ENCODE assay signal across 19 cellular contexts in the genomic region with DNA sequence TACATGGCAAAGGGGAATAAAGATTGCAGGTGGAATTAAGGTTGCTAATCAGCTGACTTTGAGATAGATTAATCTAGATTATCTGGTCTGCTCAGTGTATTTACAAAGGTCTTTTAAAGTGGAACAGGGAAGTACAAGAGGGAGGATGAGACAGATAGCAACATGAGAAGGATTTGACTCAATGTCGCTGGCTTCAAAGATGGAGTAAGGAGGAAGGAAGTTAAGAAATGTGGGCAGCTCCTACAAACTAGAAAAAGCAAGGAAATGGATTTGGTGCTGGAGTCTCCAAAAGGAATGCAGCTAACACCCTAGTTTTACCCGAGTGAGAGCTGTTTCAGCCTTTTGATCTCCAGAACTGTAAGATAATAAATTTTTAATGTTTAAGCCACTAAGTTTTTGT.
DNase-seq lines count a peak whose midpoint lies in the region; ATAC-seq and TF ChIP-seq lines count a peak whose summit lies in the region.
"Had no signal": no experiment of that assay in that cellular context is flagged by ENCODE, and none has a peak within 500 bp of the region (broad histone marks: within the 10 kb centered on the region; RNA-seq: fewer than 3 reads in every experiment).

No MANE protein-coding gene starts in this region.

- H3K4me1 ChIP-seq in skeletal muscle satellite cell (ENCODE audit: control insufficient read depth, insufficient read depth, low read length) = peaks cover 42% of the 10 kb centered on the region
- no peaks in the 10 kb centered on the region for H3K4me1 ChIP-seq in prostate gland (replicated peaks)
- H3K4me1 ChIP-seq: BLaER1, psoas muscle had no signal

- H3K36me3 ChIP-seq in skeletal muscle satellite cell (ENCODE audit: insufficient read depth, low read length) (no peaks in the 10 kb centered on the region), prostate gland (no peaks in the 10 kb centered on the region)
- H3K36me3 ChIP-seq: BLaER1 had no signal

- DNase-seq in HCEC 1CT (peak; percentile 72), NOMO-1 treated with dmso at 0.1 percent for 144 hours (lab: John Stamatoyannopoulos, UW; ENCODE audit: unreplicated experiment) (peak; percentile 33), choroid plexus epithelial cell (ENCODE audit: low read depth) (peak; percentile 31), NCI-H128 (lab: John Stamatoyannopoulos, UW; ENCODE audit: unreplicated experiment) (no peak), prostate gland (ENCODE audit: low spot score) (no peak)
- DNase-seq: activated CD4-positive, alpha-beta T cell treated with anti-CD3 and anti-CD28 coated beads, Interleukin-2, amount 10 ng/mL, durations not matched to agents 7 days and 5 days; activated naive CD4-positive, alpha-beta T cell; anterior cingulate cortex; DMS 273 treated with DMSO at 0.1 percent for 48 hours; endodermal cell; NCI-H1105 treated with DMSO at 0.1 percent for 48 hours; NCI-H748 treated with DMSO at 0.1 percent for 48 hours; nephron progenitor cell; psoas muscle; stimulated activated CD4-positive, alpha-beta T cell treated with anti-CD3 and anti-CD28 coated beads, Interleukin-4, amount 100 ng/mL, for 4 hours; substantia nigra had no signal

- H3K9ac ChIP-seq in skeletal muscle satellite cell (ENCODE audit: low read depth, low read length) = peak overlapping the region; percentile 11
- H3K9ac ChIP-seq: BLaER1 had no signal

- no peak for TF ChIP-seq CTCF in choroid plexus epithelial cell (conservative IDR thresholded peaks at IDR 0.05; ENCODE audit: low read depth, low read length)
- no peak for TF ChIP-seq CTCF in prostate gland (IDR thresholded peaks at IDR 0.05)

- no peaks in the 10 kb centered on the region for H3K9me3 ChIP-seq in skeletal muscle satellite cell (replicated peaks; ENCODE audit: low read length)
- H3K9me3 ChIP-seq in prostate gland = no peaks in the 10 kb centered on the region
- H3K9me3 ChIP-seq: BLaER1, psoas muscle had no signal

- H3K4me2 ChIP-seq in skeletal muscle satellite cell (ENCODE audit: low read length) = peak overlapping the region; percentile 67
- H3K4me2 ChIP-seq: BLaER1 had no signal

- H3K27ac ChIP-seq in prostate gland = no peak overlapping the region
- H3K27ac ChIP-seq: BLaER1, psoas muscle had no signal

- WGBS in prostate gland = 50% methylated on average over 2 of the region's 2 CpGs

- no peak for TF ChIP-seq POLR2A in prostate gland (IDR thresholded peaks at IDR 0.05)

- intact Hi-C loops in prostate gland (cut with DNase I) = no loop called here

- no peak overlapping the region for H3K4me3 ChIP-seq in choroid plexus epithelial cell (ENCODE audit: low read depth, low read length)
- no peak overlapping the region for H3K4me3 ChIP-seq in skeletal muscle satellite cell (ENCODE audit: low read length)
- no peak overlapping the region for H3K4me3 ChIP-seq in prostate gland
- H3K4me3 ChIP-seq: BLaER1, psoas muscle had no signal

- ATAC-seq in GM21737 (IDR thresholded peaks at IDR 0.05; ENCODE audit: unreplicated experiment) = no peak
- ATAC-seq: psoas muscle had no signal

- no peaks in the 10 kb centered on the region for H3K27me3 ChIP-seq in skeletal muscle satellite cell (ENCODE audit: control insufficient read depth, insufficient read depth, low read length)
- H3K27me3 ChIP-seq in prostate gland (replicated peaks; ENCODE audit: insufficient read depth) = no peaks in the 10 kb centered on the region
- H3K27me3 ChIP-seq: BLaER1 had no signal

Comparison
In these comparisons a context has a peak if more than half of its experiments do, and no peak if none do; other contexts are left out.
1. DNase-seq: peak in HCEC 1CT (single experiment), NOMO-1 treated with dmso at 0.1 percent for 144 hours (single experiment) and choroid plexus epithelial cell (single experiment); none in NCI-H128 (single experiment) and prostate gland (single experiment).